19 cellular contexts compared by ENCODE assay signal in genomic region chr13:35781044-35781443, GRCh38.
"Had no signal": no experiment of that assay in that cellular context is flagged by ENCODE, and none has a peak within 500 bp of the region (broad histone marks: within the 10 kb centered on the region; RNA-seq: fewer than 3 reads in every experiment).

No MANE protein-coding gene starts in this region.

- H3K27ac ChIP-seq: colonic mucosa, dorsolateral prefrontal cortex, esophagus squamous epithelium, gastrocnemius medialis, heart left ventricle, neutrophil, tibial artery had no signal

- H3K9me3 ChIP-seq: colonic mucosa, esophagus squamous epithelium, gastrocnemius medialis, heart left ventricle, neutrophil, tibial artery had no signal

- H3K4me1 ChIP-seq: colonic mucosa, gastrocnemius medialis, heart left ventricle had no signal

- ATAC-seq: effector memory CD8-positive, alpha-beta T cell; gastrocnemius medialis; heart left ventricle; left cardiac atrium; natural killer cell treated with Interleukin-12 subunit alpha and Interleukin-12 subunit beta and Interleukin-15 and Interleukin-18, amount 100 ng/mL, for 72 hours; stimulated activated naive CD8-positive, alpha-beta T cell treated with anti-CD3 and anti-CD28 coated beads, Interleukin-15, amount 100 ng/mL, for 72 hours had no signal

- DNase-seq: activated CD4-positive, alpha-beta T cell treated with anti-CD3 and anti-CD28 coated beads, Interleukin-2, amount 50 U/mL, for 1 hour; activated CD4-positive, CD25-positive, alpha-beta regulatory T cell treated with anti-CD3 and anti-CD28 coated beads, Interleukin-2, amount 50 U/mL, for 72 hours; activated gamma-delta T cell treated with Interleukin-2 at 50 U/mL for 16 hours; activated T-cell treated with anti-CD3 and anti-CD28 coated beads, Interleukin-2, amount 50 U/mL, for 1 hour; colonic mucosa; dorsolateral prefrontal cortex; effector memory CD8-positive, alpha-beta T cell; esophagus squamous epithelium; gastrocnemius medialis; heart left ventricle; islet precursor cell; left cardiac atrium; stimulated activated CD4-positive, alpha-beta T cell treated with anti-CD3 and anti-CD28 coated beads, Interleukin-12 subunit alpha, Interleukin-12 subunit beta, amount 100 ng/mL, for 4 hours; stimulated activated naive CD8-positive, alpha-beta T cell treated with anti-CD3 and anti-CD28 coated beads, Interleukin-15, amount 100 ng/mL, for 72 hours; tibial artery had no signal

- H3K4me3 ChIP-seq: colonic mucosa, dorsolateral prefrontal cortex, esophagus squamous epithelium, gastrocnemius medialis, heart left ventricle, tibial artery had no signal

- FAIRE-seq: bronchial epithelial cell, endothelial cell of umbilical vein had no signal

- H3K27me3 ChIP-seq: colonic mucosa, dorsolateral prefrontal cortex, gastrocnemius medialis, heart left ventricle, neutrophil, tibial artery had no signal

- H3K36me3 ChIP-seq: colonic mucosa, esophagus squamous epithelium, gastrocnemius medialis, heart left ventricle, neutrophil, tibial artery had no signal
